Comparison of ENCODE assay signal across 18 cellular contexts in the genomic region with DNA sequence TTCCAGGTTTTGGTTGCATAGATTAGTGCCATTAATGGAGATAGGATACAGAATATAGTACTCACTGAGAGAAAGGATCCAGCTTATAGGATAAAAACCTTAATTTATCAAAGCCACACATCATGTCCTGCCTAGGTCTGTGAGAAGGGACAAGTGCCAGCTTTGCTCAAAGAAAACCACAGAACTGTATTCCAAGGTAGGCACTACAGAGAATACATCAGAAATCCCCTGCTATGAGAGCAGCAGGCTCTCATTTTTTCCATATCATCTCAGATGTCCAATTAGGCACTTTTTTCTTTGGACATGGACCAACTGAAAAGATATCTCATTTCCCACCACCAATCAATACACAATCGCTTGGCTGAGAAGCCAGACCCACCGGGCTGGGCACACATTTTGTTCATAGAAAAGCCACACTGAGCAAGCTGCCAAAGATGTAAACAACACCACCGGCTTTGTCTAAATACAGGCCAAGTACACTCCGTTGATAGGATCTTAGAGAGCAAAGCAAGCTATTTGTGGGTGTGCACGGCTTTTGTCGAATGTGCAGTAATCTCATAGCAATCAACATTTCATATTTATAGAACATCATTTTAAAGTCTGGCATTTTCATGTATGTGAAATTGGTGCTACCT. TPM values are rescaled to one million over a fixed set of nuclear protein-coding genes. Genes with fewer than 3 reads are reported as not detected.
DNase-seq lines count a peak whose midpoint lies in the region; ATAC-seq and TF ChIP-seq lines count a peak whose summit lies in the region.
"Had no signal": no experiment of that assay in that cellular context is flagged by ENCODE, and none has a peak within 500 bp of the region (broad histone marks: within the 10 kb centered on the region; RNA-seq: fewer than 3 reads in every experiment).

No MANE protein-coding gene starts in this region.

- H3K79me2 ChIP-seq in fibroblast of lung (ENCODE audit: control insufficient read depth, insufficient read depth, low read length): peaks cover 6% of the 10 kb centered on the region

- POLR2A ChIA-PET in activated CD8-positive, alpha-beta T cell treated with anti-CD3 and anti-CD28 coated beads for 36 hours (lab: Charles Lee): interaction anchor here (1.2 to 1.5 kb wide), 2 partner anchors 12 to 29 kb away, joined by 4 to 5 read pairs; no protein-coding TSS in a partner anchor
- POLR2A ChIA-PET in activated CD8-positive, alpha-beta T cell treated with anti-CD3 and anti-CD28 coated beads, Interleukin-2, amount 10 ng/mL, durations not matched to agents 7 days and 5 days (lab: Charles Lee): no interaction called here

- H3K27me3 ChIP-seq in fibroblast of lung (ENCODE audit: control insufficient read depth, insufficient read depth, low read length): no peaks in the 10 kb centered on the region
- no peaks in the 10 kb centered on the region for H3K27me3 ChIP-seq in stomach smooth muscle (ENCODE audit: control insufficient read depth in 1 of 2, insufficient read depth in 2 of 2, low read length in 2 of 2)
- H3K27me3 ChIP-seq in thyroid gland: no peaks in the 10 kb centered on the region

- H3K36me3 ChIP-seq in fibroblast of lung (ENCODE audit: control insufficient read depth, insufficient read depth, low read length): peaks cover 25% of the 10 kb centered on the region
- H3K36me3 ChIP-seq in stomach smooth muscle (ENCODE audit: control insufficient read depth in 2 of 2, insufficient read depth in 2 of 2, low read length in 2 of 2): peaks cover 45 to 56% of the 10 kb centered on the region in 2 donors
- H3K36me3 ChIP-seq in thyroid gland: peaks cover 17 to 30% of the 10 kb centered on the region in 2 donors

- H3K4me2 ChIP-seq in fibroblast of lung (ENCODE audit: extremely low read depth, insufficient read depth, low read length): peak overlapping the region; percentile 15

- peak overlapping the region; percentile 27 for H3K27ac Mint-ChIP-seq in activated CD8-positive, alpha-beta T cell treated with anti-CD3 and anti-CD28 coated beads for 36 hours
- no peak overlapping the region for H3K27ac Mint-ChIP-seq in activated CD8-positive, alpha-beta T cell treated with anti-CD3 and anti-CD28 coated beads, Interleukin-2, amount 10 ng/mL, durations not matched to agents 7 days and 5 days
- H3K27ac Mint-ChIP-seq in stimulated activated naive CD8-positive, alpha-beta T cell treated with anti-CD3 and anti-CD28 coated beads, Interleukin-15, amount 100 ng/mL, for 72 hours: peak overlapping the region in 1 of 2 donors; percentile 85
- H3K27ac Mint-ChIP-seq: activated naive CD4-positive, alpha-beta T cell treated with anti-CD3 and anti-CD28 coated beads for 36 hours; CD8-positive, alpha-beta T cell; endodermal cell had no signal

- no peak for TF ChIP-seq POLR2A in thyroid gland (IDR thresholded peaks at IDR 0.05)

- H3K4me3 ChIP-seq in fibroblast of lung (replicated peaks in 1 of 4; ENCODE audit: control extremely low read depth in 1 of 4, insufficient read depth in 1 of 4, low read depth in 3 of 4, low read length in 4 of 4) (no peak overlapping the region), stomach smooth muscle (ENCODE audit: low read length in 2 of 2) (no peak overlapping the region), thyroid gland (replicated peaks in 1 of 3) (no peak overlapping the region)
- H3K4me3 ChIP-seq: SK-N-MC had no signal

- H3K9me3 ChIP-seq in fibroblast of lung (ENCODE audit: control insufficient read depth, insufficient read depth, low read depth, low read length) (no peaks in the 10 kb centered on the region), stomach smooth muscle (ENCODE audit: control insufficient read depth in 2 of 2, low read length in 2 of 2) (no peaks in the 10 kb centered on the region), thyroid gland (no peaks in the 10 kb centered on the region)

- no peak overlapping the region for H2AFZ ChIP-seq in fibroblast of lung (ENCODE audit: low read length)

- no peaks in the 10 kb centered on the region for H3K9me3 Mint-ChIP-seq in activated CD8-positive, alpha-beta T cell treated with anti-CD3 and anti-CD28 coated beads for 36 hours
- no peaks in the 10 kb centered on the region for H3K9me3 Mint-ChIP-seq in activated CD8-positive, alpha-beta T cell treated with anti-CD3 and anti-CD28 coated beads, Interleukin-2, amount 10 ng/mL, durations not matched to agents 7 days and 5 days (ENCODE audit: insufficient read depth)
- no peaks in the 10 kb centered on the region for H3K9me3 Mint-ChIP-seq in stimulated activated naive CD8-positive, alpha-beta T cell treated with anti-CD3 and anti-CD28 coated beads, Interleukin-15, amount 100 ng/mL, for 72 hours
- H3K9me3 Mint-ChIP-seq: activated naive CD4-positive, alpha-beta T cell treated with anti-CD3 and anti-CD28 coated beads for 36 hours; CD8-positive, alpha-beta T cell; endodermal cell had no signal

- H3K27me3 Mint-ChIP-seq in activated CD8-positive, alpha-beta T cell treated with anti-CD3 and anti-CD28 coated beads for 36 hours: no peaks in the 10 kb centered on the region
- H3K27me3 Mint-ChIP-seq in activated CD8-positive, alpha-beta T cell treated with anti-CD3 and anti-CD28 coated beads, Interleukin-2, amount 10 ng/mL, durations not matched to agents 7 days and 5 days (ENCODE audit: low read depth): no peaks in the 10 kb centered on the region
- no peaks in the 10 kb centered on the region for H3K27me3 Mint-ChIP-seq in stimulated activated naive CD8-positive, alpha-beta T cell treated with anti-CD3 and anti-CD28 coated beads, Interleukin-15, amount 100 ng/mL, for 72 hours
- H3K27me3 Mint-ChIP-seq: naive B cell had no signal

- ATAC-seq in activated CD8-positive, alpha-beta T cell treated with anti-CD3 and anti-CD28 coated beads for 36 hours: no peak
- ATAC-seq in activated CD8-positive, alpha-beta T cell treated with anti-CD3 and anti-CD28 coated beads, Interleukin-2, amount 10 ng/mL, durations not matched to agents 7 days and 5 days: no peak
- ATAC-seq in stimulated activated naive CD8-positive, alpha-beta T cell treated with anti-CD3 and anti-CD28 coated beads, Interleukin-15, amount 100 ng/mL, for 72 hours: no peak
- ATAC-seq: CD8-positive, alpha-beta T cell; HepG2 had no signal

- no peak for DNase-seq in activated CD8-positive, alpha-beta T cell treated with anti-CD3 and anti-CD28 coated beads for 36 hours
- DNase-seq in activated CD8-positive, alpha-beta T cell treated with anti-CD3 and anti-CD28 coated beads, Interleukin-2, amount 10 ng/mL, durations not matched to agents 7 days and 5 days: no peak
- DNase-seq in NCI-H2171 treated with DMSO at 0.1 percent for 48 hours (lab: John Stamatoyannopoulos, UW) (peak; percentile 92), fibroblast of lung (ENCODE audit: low read depth in 2 of 2) (no peak), activated gamma-delta T cell treated with Interleukin-2 at 50 U/mL for 16 hours (no peak), thyroid gland (no peak)
- DNase-seq in stimulated activated naive CD8-positive, alpha-beta T cell treated with anti-CD3 and anti-CD28 coated beads, Interleukin-15, amount 100 ng/mL, for 72 hours: no peak
- DNase-seq: activated naive CD4-positive, alpha-beta T cell treated with anti-CD3 and anti-CD28 coated beads for 36 hours; CD8-positive, alpha-beta T cell; endodermal cell; GF-D8; naive B cell; NCI-H1048; right cardiac atrium; stimulated activated CD4-positive, alpha-beta T cell treated with anti-CD3 and anti-CD28 coated beads, Interleukin-4, amount 100 ng/mL, for 1 hour had no signal

- no peak for TF ChIP-seq CTCF in activated CD8-positive, alpha-beta T cell treated with anti-CD3 and anti-CD28 coated beads for 36 hours (IDR thresholded peaks at IDR 0.05)
- TF ChIP-seq CTCF in fibroblast of lung (conservative IDR thresholded peaks at IDR 0.05 in 1 of 2, IDR thresholded peaks at IDR 0.05 in 1 of 2; ENCODE audit: low read depth in 1 of 2, low read length in 2 of 2) (no peak), thyroid gland (IDR thresholded peaks at IDR 0.05) (no peak)

- H3K9ac ChIP-seq in fibroblast of lung (ENCODE audit: insufficient read depth, low read length) (no peak overlapping the region), stomach smooth muscle (ENCODE audit: low read length in 2 of 2) (no peak overlapping the region)

- no peak overlapping the region for H3K4me3 Mint-ChIP-seq in activated CD8-positive, alpha-beta T cell treated with anti-CD3 and anti-CD28 coated beads for 36 hours
- H3K4me3 Mint-ChIP-seq in activated CD8-positive, alpha-beta T cell treated with anti-CD3 and anti-CD28 coated beads, Interleukin-2, amount 10 ng/mL, durations not matched to agents 7 days and 5 days: no peak overlapping the region
- no peak overlapping the region for H3K4me3 Mint-ChIP-seq in stimulated activated naive CD8-positive, alpha-beta T cell treated with anti-CD3 and anti-CD28 coated beads, Interleukin-15, amount 100 ng/mL, for 72 hours
- H3K4me3 Mint-ChIP-seq: activated naive CD4-positive, alpha-beta T cell treated with anti-CD3 and anti-CD28 coated beads for 36 hours; CD8-positive, alpha-beta T cell; endodermal cell; naive B cell had no signal

- H3K4me1 ChIP-seq in fibroblast of lung (ENCODE audit: control insufficient read depth, extremely low read depth, insufficient read depth, low read length): peaks cover 15% of the 10 kb centered on the region
- peaks cover 29% of the 10 kb centered on the region for H3K4me1 ChIP-seq in stomach smooth muscle (ENCODE audit: control insufficient read depth, insufficient read depth, low read length)
- no peaks in the 10 kb centered on the region for H3K4me1 ChIP-seq in thyroid gland

- peaks cover 14% of the 10 kb centered on the region for H3K36me3 Mint-ChIP-seq in activated CD8-positive, alpha-beta T cell treated with anti-CD3 and anti-CD28 coated beads for 36 hours (ENCODE audit: low read depth)
- peaks cover 48% of the 10 kb centered on the region for H3K36me3 Mint-ChIP-seq in activated CD8-positive, alpha-beta T cell treated with anti-CD3 and anti-CD28 coated beads, Interleukin-2, amount 10 ng/mL, durations not matched to agents 7 days and 5 days (ENCODE audit: low read depth)

- CTCF ChIA-PET in activated CD8-positive, alpha-beta T cell treated with anti-CD3 and anti-CD28 coated beads for 36 hours (lab: Charles Lee): interaction anchor here (1.0 to 7.8 kb wide), 4 partner anchors 24 to 128 kb away, joined by 3 to 49 read pairs (median 10); no protein-coding TSS in a partner anchor
- CTCF ChIA-PET in activated CD8-positive, alpha-beta T cell treated with anti-CD3 and anti-CD28 coated beads, Interleukin-2, amount 10 ng/mL, durations not matched to agents 7 days and 5 days (lab: Charles Lee): interaction anchor here (1.2 to 4.9 kb wide), 4 partner anchors 24 to 55 kb away, joined by 3 to 31 read pairs (median 4); no protein-coding TSS in a partner anchor

- no peaks in the 10 kb centered on the region for H4K20me1 ChIP-seq in fibroblast of lung (ENCODE audit: control insufficient read depth, extremely low read depth, insufficient read depth, low read length)

- intact Hi-C loops in activated CD8-positive, alpha-beta T cell treated with anti-CD3 and anti-CD28 coated beads for 36 hours (cut with micrococcal nuclease): no loop called here
- intact Hi-C loops in thyroid gland (cut with DNase I): no loop called here

- peaks cover 12% of the 10 kb centered on the region for H3K4me1 Mint-ChIP-seq in activated CD8-positive, alpha-beta T cell treated with anti-CD3 and anti-CD28 coated beads for 36 hours (ENCODE audit: low read depth)
- H3K4me1 Mint-ChIP-seq in activated CD8-positive, alpha-beta T cell treated with anti-CD3 and anti-CD28 coated beads, Interleukin-2, amount 10 ng/mL, durations not matched to agents 7 days and 5 days (ENCODE audit: low read depth): peaks cover 4% of the 10 kb centered on the region
- peaks cover 6% of the 10 kb centered on the region for H3K4me1 Mint-ChIP-seq in stimulated activated naive CD8-positive, alpha-beta T cell treated with anti-CD3 and anti-CD28 coated beads, Interleukin-15, amount 100 ng/mL, for 72 hours
- H3K4me1 Mint-ChIP-seq: endodermal cell, naive B cell had no signal

- H3K27ac ChIP-seq in fibroblast of lung (ENCODE audit: insufficient read depth, low read length) (no peak overlapping the region), stomach smooth muscle (ENCODE audit: low read length) (peak overlapping the region; percentile 64), thyroid gland (no peak overlapping the region)

- WGBS in thyroid gland, 2 donors: 80% methylated on average over 6 of the region's 6 CpGs

RNA-seq across cellular contexts. Expression of gene STOM, which starts 25.9 kb away (rescaled TPM):
- 10 to 100 TPM; 31.7 to 32.5 TPM for total RNA-seq in activated CD8-positive, alpha-beta T cell treated with anti-CD3 and anti-CD28 coated beads for 36 hours
- total RNA-seq in activated CD8-positive, alpha-beta T cell treated with anti-CD3 and anti-CD28 coated beads, Interleukin-2, amount 10 ng/mL, durations not matched to agents 7 days and 5 days: 10 to 100 TPM; 50.7 to 54.9 TPM
- total RNA-seq in fibroblast of lung (215 and 248 TPM in 2 replicates), thyroid gland (100 to 1,000 TPM; 104 to 275 (median 142) TPM)
- polyA plus RNA-seq in fibroblast of lung: 224 and 536 TPM in 2 replicates
- polyA plus RNA-seq in fibroblast of lung (2012): 151 and 362 TPM in 2 replicates
- polyA minus RNA-seq in fibroblast of lung (ENCODE audit: low replicate concordance): 62.3 and 103 TPM in 2 replicates
